8 cellular contexts compared by ENCODE assay signal in genomic region chr20:2840967-2841531, GRCh38. TPM values are rescaled to one million over a fixed set of nuclear protein-coding genes. Genes with fewer than 3 reads are reported as not detected.
DNase-seq lines count a peak whose midpoint lies in the region; ATAC-seq and TF ChIP-seq lines count a peak whose summit lies in the region.

No MANE protein-coding gene starts in this region.

- peak; percentile 30 for ATAC-seq in HG02588 (IDR thresholded peaks at IDR 0.05; ENCODE audit: unreplicated experiment)
- peak; percentile 47 for ATAC-seq in activated T-helper 17 cell treated with anti-CD3 and anti-CD28 coated beads, Interleukin-2, amount 50 U/mL, for 72 hours (replicated peaks)
- peak; percentile 58 for ATAC-seq in foreskin keratinocyte

- TF ChIP-seq CTCF in NB4 (IDR thresholded peaks at IDR 0.05; ENCODE audit: low read depth, low read length) (no peak), foreskin keratinocyte (conservative IDR thresholded peaks at IDR 0.05) (no peak), neural crest cell (conservative IDR thresholded peaks at IDR 0.05) (no peak)

- H3K4me3 Mint-ChIP-seq in activated T-helper 17 cell treated with anti-CD3 and anti-CD28 coated beads, Interleukin-2, amount 50 U/mL, for 72 hours = peak overlapping the region; percentile 92
- peak overlapping the region; percentile 91 for H3K4me3 Mint-ChIP-seq in neural crest cell

- H3K27ac Mint-ChIP-seq in activated T-helper 17 cell treated with anti-CD3 and anti-CD28 coated beads, Interleukin-2, amount 50 U/mL, for 72 hours = peak overlapping the region; percentile 94
- peak overlapping the region; percentile 28 for H3K27ac Mint-ChIP-seq in neural crest cell (ENCODE audit: unreplicated experiment)

- H3K4me1 Mint-ChIP-seq in activated T-helper 17 cell treated with anti-CD3 and anti-CD28 coated beads, Interleukin-2, amount 50 U/mL, for 72 hours = peaks cover 29% of the 10 kb centered on the region
- H3K4me1 Mint-ChIP-seq in neural crest cell = peaks cover 13% of the 10 kb centered on the region

- peak; percentile 26 for DNase-seq in activated T-cell treated with anti-CD3 and anti-CD28 coated beads for 24 hours (ENCODE audit: low read depth)
- DNase-seq in activated T-cell treated with anti-CD3 and anti-CD28 coated beads for 4 hours = no peak
- peak; percentile 67 for DNase-seq in NB4 (ENCODE audit: low read depth)
- DNase-seq in foreskin keratinocyte = peak in 1 of 2 donors; percentile 9
- DNase-seq in neural crest cell (ENCODE audit: low read depth, low spot score) = peak; percentile 38
- DNase-seq in D341Med (ENCODE audit: low spot score) = no peak

- TF ChIP-seq POLR2A in NB4 (IDR thresholded peaks at IDR 0.05; ENCODE audit: extremely low read depth, insufficient read length) = no peak

- no peaks in the 10 kb centered on the region for H3K27me3 Mint-ChIP-seq in activated T-helper 17 cell treated with anti-CD3 and anti-CD28 coated beads, Interleukin-2, amount 50 U/mL, for 72 hours
- no peaks in the 10 kb centered on the region for H3K27me3 Mint-ChIP-seq in neural crest cell (ENCODE audit: low read depth)

- no peaks in the 10 kb centered on the region for H3K4me1 ChIP-seq in foreskin keratinocyte

- no peaks in the 10 kb centered on the region for H3K27me3 ChIP-seq in foreskin keratinocyte

- peaks cover 4% of the 10 kb centered on the region for H3K9me3 Mint-ChIP-seq in activated T-helper 17 cell treated with anti-CD3 and anti-CD28 coated beads, Interleukin-2, amount 50 U/mL, for 72 hours
- no peaks in the 10 kb centered on the region for H3K9me3 Mint-ChIP-seq in neural crest cell

- H3K27ac ChIP-seq in foreskin keratinocyte = no peak overlapping the region

- H3K4me3 ChIP-seq in NB4 (ENCODE audit: low read depth, low read length) = peak overlapping the region; percentile 85

- H3K36me3 Mint-ChIP-seq in activated T-helper 17 cell treated with anti-CD3 and anti-CD28 coated beads, Interleukin-2, amount 50 U/mL, for 72 hours (ENCODE audit: low read depth) = peaks cover 7% of the 10 kb centered on the region
- H3K36me3 Mint-ChIP-seq in neural crest cell (ENCODE audit: low read depth) = peaks cover 24% of the 10 kb centered on the region

RNA-seq across cellular contexts. Expression of gene VPS16, which starts 0.5 kb away (rescaled TPM):
- total RNA-seq in activated T-helper 17 cell treated with anti-CD3 and anti-CD28 coated beads, Interleukin-2, amount 50 U/mL, for 72 hours = 10 to 100 TPM; 37.2 to 45.4 TPM
- total RNA-seq in foreskin keratinocyte (25.8 and 28.1 TPM in 2 replicates), neural crest cell (49.8 and 50.6 TPM in 2 replicates)
- 26.5 and 27.8 TPM in 2 replicates for polyA plus RNA-seq in foreskin keratinocyte

RNA-seq across cellular contexts. Expression of gene PCED1A, which starts 0.6 kb away (rescaled TPM):
- 10 to 100 TPM; 15.0 to 38.5 TPM for total RNA-seq in activated T-helper 17 cell treated with anti-CD3 and anti-CD28 coated beads, Interleukin-2, amount 50 U/mL, for 72 hours
- total RNA-seq in foreskin keratinocyte = 7.9 and 9.8 TPM in 2 replicates
- 9.8 and 11.1 TPM in 2 replicates for polyA plus RNA-seq in foreskin keratinocyte
- 68.7 and 71.9 TPM in 2 replicates for total RNA-seq in neural crest cell

RNA-seq across cellular contexts. Expression of gene TMEM239, which starts 24.9 kb away (rescaled TPM):
- total RNA-seq in activated T-helper 17 cell treated with anti-CD3 and anti-CD28 coated beads, Interleukin-2, amount 50 U/mL, for 72 hours = not detected
- total RNA-seq in foreskin keratinocyte (not detected in 2 replicates), neural crest cell (not detected in 2 replicates)
- not detected in 2 replicates for polyA plus RNA-seq in foreskin keratinocyte

RNA-seq across cellular contexts. Expression of gene C20orf141, which starts 26.3 kb away (rescaled TPM):
- not detected for total RNA-seq in activated T-helper 17 cell treated with anti-CD3 and anti-CD28 coated beads, Interleukin-2, amount 50 U/mL, for 72 hours
- total RNA-seq in foreskin keratinocyte (not detected in 2 replicates), neural crest cell (not detected in 2 replicates)
- not detected in 2 replicates for polyA plus RNA-seq in foreskin keratinocyte

RNA-seq across cellular contexts. Expression of gene PTPRA, which starts 32.2 kb away (rescaled TPM):
- 10 to 100 TPM; 40.0 to 46.5 TPM for total RNA-seq in activated T-helper 17 cell treated with anti-CD3 and anti-CD28 coated beads, Interleukin-2, amount 50 U/mL, for 72 hours
- total RNA-seq in foreskin keratinocyte = 32.1 and 36.5 TPM in 2 replicates
- polyA plus RNA-seq in foreskin keratinocyte = 20.7 and 22.0 TPM in 2 replicates
- 86.5 and 88.7 TPM in 2 replicates for total RNA-seq in neural crest cell

Comparison
In these comparisons a context has a peak if more than half of its experiments do, and no peak if none do; other contexts are left out.
1. DNase-seq: peak in activated T-cell treated with anti-CD3 and anti-CD28 coated beads for 24 hours (single experiment), NB4 (single experiment) and neural crest cell (single experiment); none in activated T-cell treated with anti-CD3 and anti-CD28 coated beads for 4 hours (single experiment) and D341Med (single experiment).
2. Peak in every context shown above with its lines, with median percentiles within 50 percentile points of each other: ATAC-seq.